In genomic region chr11:9691865-9692264, GRCh38 we compare ENCODE assay signal across 11 cellular contexts. TPM values are rescaled to one million over a fixed set of nuclear protein-coding genes. Genes with fewer than 3 reads are reported as not detected.
DNase-seq lines count a peak whose midpoint lies in the region; ATAC-seq and TF ChIP-seq lines count a peak whose summit lies in the region.
"Had no signal": no experiment of that assay in that cellular context is flagged by ENCODE, and none has a peak within 500 bp of the region (broad histone marks: within the 10 kb centered on the region; RNA-seq: fewer than 3 reads in every experiment).

No MANE protein-coding gene starts in this region.

- peaks cover 36% of the 10 kb centered on the region for H3K4me1 Mint-ChIP-seq in memory B cell

- peaks cover 1% of the 10 kb centered on the region for H3K9me3 Mint-ChIP-seq in memory B cell

- peak; percentile 15 for ATAC-seq in memory B cell (ENCODE audit: low read depth)
- ATAC-seq in GM21381 (IDR thresholded peaks at IDR 0.05; ENCODE audit: unreplicated experiment): no peak
- no peak for ATAC-seq in HG02623 (IDR thresholded peaks at IDR 0.05; ENCODE audit: unreplicated experiment)

- peak overlapping the region; percentile 39 for H3K4me3 Mint-ChIP-seq in memory B cell

- no peaks in the 10 kb centered on the region for H3K9me3 ChIP-seq in ascending aorta
- H3K9me3 ChIP-seq: SJSA1 had no signal

- H3K4me3 ChIP-seq in ascending aorta: no peak overlapping the region
- H3K4me3 ChIP-seq: SJSA1 had no signal

- H3K27me3 Mint-ChIP-seq in memory B cell: no peaks in the 10 kb centered on the region

- peaks cover 18 to 23% of the 10 kb centered on the region in 2 donors for H3K36me3 ChIP-seq in ascending aorta

- DNase-seq in AML-193 (lab: John Stamatoyannopoulos, UW) (peak; percentile 65 to 67), Kasumi-1 (lab: John Stamatoyannopoulos, UW) (peak; percentile 60 to 63), ascending aorta (ENCODE audit: low spot score in 2 of 2) (no peak), memory B cell (ENCODE audit: low spot score in 2 of 2) (no peak), NCI-H2227 treated with DMSO at 0.1 percent for 48 hours (lab: John Stamatoyannopoulos, UW) (no peak)
- no peak for DNase-seq in stimulated activated CD4-positive, alpha-beta T cell treated with anti-CD3 and anti-CD28 coated beads, Interleukin-2, amount 100 ng/mL, for 24 hours
- DNase-seq: activated T-cell treated with anti-CD3 and anti-CD28 coated beads, Interleukin-2, amount 50 U/mL, for 1 hour had no signal

- peak overlapping the region; percentile 43 to 51 for H3K27ac ChIP-seq in ascending aorta
- H3K27ac ChIP-seq: KMS-11, SJSA1 had no signal

- peaks cover 26% of the 10 kb centered on the region for H3K36me3 Mint-ChIP-seq in memory B cell

- H3K27me3 ChIP-seq in ascending aorta: no peaks in the 10 kb centered on the region
- H3K27me3 ChIP-seq: SJSA1 had no signal

- peaks cover 10 to 36% of the 10 kb centered on the region in 2 donors for H3K4me1 ChIP-seq in ascending aorta

- intact Hi-C loops in ascending aorta (cut with DNase I): no loop called here

- TF ChIP-seq CTCF in ascending aorta (IDR thresholded peaks at IDR 0.05): no peak

- H3K27ac Mint-ChIP-seq in memory B cell: no peak overlapping the region

RNA-seq across cellular contexts. Expression of gene SWAP70, which starts 28.0 kb away (rescaled TPM):
- total RNA-seq in ascending aorta: 40.1 TPM

Comparison
In these comparisons a context has a peak if more than half of its experiments do, and no peak if none do; other contexts are left out.
1. DNase-seq: peak in AML-193 (2 of 2) and Kasumi-1 (2 of 2); none in ascending aorta (0 of 2), memory B cell (0 of 2), stimulated activated CD4-positive, alpha-beta T cell treated with anti-CD3 and anti-CD28 coated beads, Interleukin-2, amount 100 ng/mL, for 24 hours (0 of 2) and NCI-H2227 treated with DMSO at 0.1 percent for 48 hours (single experiment).